ENCODE assay signal across 13 cellular contexts in the genomic region with DNA sequence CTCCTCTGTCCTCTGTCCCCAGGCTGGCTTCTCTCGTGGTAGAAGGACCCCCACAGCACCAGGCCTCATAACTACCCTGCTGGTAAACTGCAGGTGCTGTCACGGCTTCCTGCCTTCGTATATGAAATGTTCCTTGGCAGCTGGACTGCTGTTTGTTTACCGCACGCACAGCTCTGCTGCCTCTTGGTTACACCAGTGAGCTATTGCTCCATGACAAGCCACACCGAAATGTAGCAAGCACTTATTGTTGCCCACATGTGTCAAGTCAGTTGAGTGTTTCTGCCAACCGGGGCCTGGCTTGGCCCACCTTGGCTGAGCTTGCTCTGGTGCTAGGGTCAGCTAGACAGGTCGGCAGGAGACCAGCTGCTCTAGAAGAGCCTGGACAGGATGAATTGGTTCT. TPM values are rescaled to one million over a fixed set of nuclear protein-coding genes. Genes with fewer than 3 reads are reported as not detected.
A peak's percentile ranks its signal among the peaks of the same experiment; 100 is the strongest.
DNase-seq lines count a peak whose midpoint lies in the region; ATAC-seq and TF ChIP-seq lines count a peak whose summit lies in the region.
"Had no signal": no experiment of that assay in that cellular context is flagged by ENCODE, and none has a peak within 500 bp of the region (broad histone marks: within the 10 kb centered on the region; RNA-seq: fewer than 3 reads in every experiment).

No MANE protein-coding gene starts in this region.

- ATAC-seq in GM18868 (IDR thresholded peaks at IDR 0.05; ENCODE audit: unreplicated experiment) (peak; percentile 43), HG02763 (IDR thresholded peaks at IDR 0.05; ENCODE audit: unreplicated experiment) (peak; percentile 33)
- ATAC-seq: effector memory CD8-positive, alpha-beta T cell had no signal

- no peaks in the 10 kb centered on the region for H3K36me3 ChIP-seq in parathyroid adenoma (ENCODE audit: control insufficient read depth, insufficient read depth, low read length)

- no peaks in the 10 kb centered on the region for H3K27me3 ChIP-seq in parathyroid adenoma (ENCODE audit: control insufficient read depth, insufficient read depth, low read length)

- H3K36me3 Mint-ChIP-seq in progenitor cell of endocrine pancreas (ENCODE audit: insufficient read depth) (no peaks in the 10 kb centered on the region), osteocyte (ENCODE audit: unreplicated experiment) (no peaks in the 10 kb centered on the region)

- TF ChIP-seq CTCF in parathyroid adenoma (IDR thresholded peaks at IDR 0.05) (no peak), progenitor cell of endocrine pancreas (IDR thresholded peaks at IDR 0.05; ENCODE audit: unreplicated experiment) (no peak), osteocyte (IDR thresholded peaks at IDR 0.05) (no peak)

- no peak overlapping the region for H3K4me3 ChIP-seq in parathyroid adenoma (ENCODE audit: low read depth, low read length)

- H3K9ac ChIP-seq in parathyroid adenoma = no peak overlapping the region

- H3K4me3 Mint-ChIP-seq in progenitor cell of endocrine pancreas (ENCODE audit: low read depth) = no peak overlapping the region
- H3K4me3 Mint-ChIP-seq in osteocyte (ENCODE audit: unreplicated experiment) = no peak overlapping the region

- H3K27ac Mint-ChIP-seq in progenitor cell of endocrine pancreas (no peak overlapping the region), osteocyte (ENCODE audit: unreplicated experiment) (no peak overlapping the region)
- H3K27ac Mint-ChIP-seq: effector memory CD8-positive, alpha-beta T cell had no signal

- no peaks in the 10 kb centered on the region for H3K79me2 ChIP-seq in parathyroid adenoma

- H3K4me1 ChIP-seq in parathyroid adenoma = peaks cover 77% of the 10 kb centered on the region

- H3K4me1 Mint-ChIP-seq in progenitor cell of endocrine pancreas (ENCODE audit: low read depth) = peaks cover 38% of the 10 kb centered on the region
- no peaks in the 10 kb centered on the region for H3K4me1 Mint-ChIP-seq in osteocyte (ENCODE audit: unreplicated experiment)

- H3K9me3 ChIP-seq in parathyroid adenoma (ENCODE audit: control insufficient read depth, low read length) = no peaks in the 10 kb centered on the region

- H3K9me3 Mint-ChIP-seq in progenitor cell of endocrine pancreas (ENCODE audit: low read depth) (no peaks in the 10 kb centered on the region), osteocyte (ENCODE audit: unreplicated experiment) (no peaks in the 10 kb centered on the region)
- H3K9me3 Mint-ChIP-seq: effector memory CD8-positive, alpha-beta T cell had no signal

- H3K27ac ChIP-seq in parathyroid adenoma = peak overlapping the region; percentile 90

- no peak overlapping the region for H3K4me2 ChIP-seq in parathyroid adenoma (ENCODE audit: low read length)

- DNase-seq in NCI-H2107 (lab: John Stamatoyannopoulos, UW) = peak; percentile 67
- no peak for DNase-seq in NCI-H226
- no peak for DNase-seq in progenitor cell of endocrine pancreas (ENCODE audit: low spot score, unreplicated experiment)
- no peak for DNase-seq in osteocyte (ENCODE audit: extremely low spot score, unreplicated experiment)
- DNase-seq: activated CD8-positive, alpha-beta memory T cell treated with anti-CD3 and anti-CD28 coated beads, Interleukin-2, amount 50 U/mL, for 48 hours; effector memory CD8-positive, alpha-beta T cell; glutamatergic neuron; GOT3; occipital lobe had no signal

- H3K27me3 Mint-ChIP-seq in progenitor cell of endocrine pancreas (peaks cover under 1% of the 10 kb centered on the region), osteocyte (ENCODE audit: unreplicated experiment) (peaks cover 22% of the 10 kb centered on the region)

- peak overlapping the region; percentile 56 for H2AFZ ChIP-seq in parathyroid adenoma

RNA-seq across cellular contexts. Expression of a gene that starts 21.7 kb away (rescaled TPM):
- not detected in 2 replicates for total RNA-seq in progenitor cell of endocrine pancreas
- total RNA-seq in osteocyte = not detected in 2 replicates
- total RNA-seq: occipital lobe, RPMI7951 had no signal

RNA-seq across cellular contexts. Expression of a gene that starts 49.4 kb away (rescaled TPM):
- not detected in 2 replicates for total RNA-seq in progenitor cell of endocrine pancreas
- not detected in 2 replicates for total RNA-seq in osteocyte
- total RNA-seq: RPMI7951 had no signal
